ENCODE assay signal across 8 cellular contexts in the genomic region with DNA sequence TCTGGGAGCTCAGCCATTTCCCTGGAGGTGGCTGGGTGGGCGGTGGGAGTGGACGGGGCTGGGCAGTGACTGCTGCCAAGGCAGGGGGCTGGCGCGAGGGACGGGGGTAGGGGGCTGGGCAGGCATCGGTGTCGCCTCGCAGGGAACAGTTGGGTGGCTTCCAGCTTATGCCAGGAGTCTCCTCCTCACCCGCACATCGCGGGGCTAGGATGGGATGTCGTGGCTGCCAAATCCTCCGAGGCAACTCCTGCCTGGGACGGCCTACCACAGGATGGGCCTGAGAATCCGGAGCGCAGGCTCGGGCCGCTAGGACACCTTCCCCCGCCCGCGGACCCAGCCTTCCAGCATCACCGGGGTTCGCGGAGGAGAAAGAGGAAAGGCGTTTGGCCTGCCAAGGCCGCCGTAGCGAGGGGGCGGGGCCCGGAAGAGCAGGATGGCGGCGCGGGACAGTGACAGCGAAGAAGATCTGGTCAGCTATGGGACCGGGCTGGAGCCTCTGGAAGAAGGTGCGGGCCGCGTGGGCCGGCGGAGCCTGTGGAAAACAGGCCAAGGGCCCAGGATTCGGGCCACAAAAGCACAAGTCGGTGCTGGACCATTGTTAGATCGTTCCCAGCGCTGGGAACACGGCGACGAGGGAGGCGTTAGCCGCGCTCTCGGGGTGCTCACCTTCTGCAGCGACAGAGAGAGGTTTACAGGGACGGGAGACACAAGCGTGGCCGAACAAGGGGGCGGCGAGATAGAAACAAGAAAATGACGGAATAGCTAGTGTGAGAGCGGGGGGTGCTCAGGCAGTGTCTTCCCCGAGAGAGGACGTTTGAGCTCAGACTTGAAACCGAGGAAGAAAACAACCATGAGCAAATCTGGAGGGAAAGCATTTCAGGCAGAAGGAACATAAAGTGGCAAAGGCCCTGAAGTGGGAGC. TPM values are rescaled to one million over a fixed set of nuclear protein-coding genes. Genes with fewer than 3 reads are reported as not detected.
DNase-seq lines count a peak whose midpoint lies in the region; ATAC-seq and TF ChIP-seq lines count a peak whose summit lies in the region.

A gene with protein sequence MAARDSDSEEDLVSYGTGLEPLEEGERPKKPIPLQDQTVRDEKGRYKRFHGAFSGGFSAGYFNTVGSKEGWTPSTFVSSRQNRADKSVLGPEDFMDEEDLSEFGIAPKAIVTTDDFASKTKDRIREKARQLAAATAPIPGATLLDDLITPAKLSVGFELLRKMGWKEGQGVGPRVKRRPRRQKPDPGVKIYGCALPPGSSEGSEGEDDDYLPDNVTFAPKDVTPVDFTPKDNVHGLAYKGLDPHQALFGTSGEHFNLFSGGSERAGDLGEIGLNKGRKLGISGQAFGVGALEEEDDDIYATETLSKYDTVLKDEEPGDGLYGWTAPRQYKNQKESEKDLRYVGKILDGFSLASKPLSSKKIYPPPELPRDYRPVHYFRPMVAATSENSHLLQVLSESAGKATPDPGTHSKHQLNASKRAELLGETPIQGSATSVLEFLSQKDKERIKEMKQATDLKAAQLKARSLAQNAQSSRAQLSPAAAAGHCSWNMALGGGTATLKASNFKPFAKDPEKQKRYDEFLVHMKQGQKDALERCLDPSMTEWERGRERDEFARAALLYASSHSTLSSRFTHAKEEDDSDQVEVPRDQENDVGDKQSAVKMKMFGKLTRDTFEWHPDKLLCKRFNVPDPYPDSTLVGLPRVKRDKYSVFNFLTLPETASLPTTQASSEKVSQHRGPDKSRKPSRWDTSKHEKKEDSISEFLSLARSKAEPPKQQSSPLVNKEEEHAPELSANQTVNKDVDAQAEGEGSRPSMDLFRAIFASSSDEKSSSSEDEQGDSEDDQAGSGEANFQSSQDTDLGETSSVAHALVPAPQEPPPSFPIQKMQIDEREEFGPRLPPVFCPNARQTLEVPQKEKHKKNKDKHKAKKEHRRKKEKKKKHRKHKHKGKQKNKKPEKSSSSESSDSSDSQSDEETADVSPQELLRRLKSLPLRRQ (plus strand): TSS at position 421 of the 921 bp plus-strand sequence. CDS start 13 bp downstream, at position 434.

- peak within 1 kb of the TSS; percentile 94 for H3K4me3 Mint-ChIP-seq in neural progenitor cell

- H3K27me3 ChIP-seq in SJCRH30 (no peaks in the 10 kb centered on the region), foreskin keratinocyte (no peaks in the 10 kb centered on the region), neural progenitor cell (no peaks in the 10 kb centered on the region), stomach smooth muscle (ENCODE audit: control insufficient read depth in 1 of 2, insufficient read depth in 2 of 2, low read length in 2 of 2) (no peaks in the 10 kb centered on the region)

- no peak for TF ChIP-seq CTCF in foreskin keratinocyte (conservative IDR thresholded peaks at IDR 0.05)
- no peak for TF ChIP-seq CTCF in neural progenitor cell (IDR thresholded peaks at IDR 0.05)

- H3K4me3 ChIP-seq in SJCRH30 (peak within 1 kb of the TSS; percentile 95), neural progenitor cell (peak within 1 kb of the TSS; percentile 88), stomach smooth muscle (ENCODE audit: low read length in 2 of 2) (peak within 1 kb of the TSS; percentile 79 to 100)

- H3K79me2 ChIP-seq in neural progenitor cell (ENCODE audit: low read depth): peaks cover 13% of the 10 kb centered on the region

- H3K9ac ChIP-seq in neural progenitor cell (peak within 1 kb of the TSS; percentile 73), stomach smooth muscle (ENCODE audit: low read length in 2 of 2) (peak within 1 kb of the TSS; percentile 85 to 93)

- DNase-seq in EL (peak; percentile 87), GOT3 (lab: John Stamatoyannopoulos, UW) (peak; percentile 70), LoVo (ENCODE audit: low spot score) (peak; percentile 86), SJCRH30 (peak; percentile 95), activated gamma-delta T cell treated with Interleukin-2 at 50 U/mL for 16 hours (peak; percentile 80), foreskin keratinocyte (peak in 1 of 2 donors; percentile 58), neural progenitor cell (ENCODE audit: low spot score) (peak; percentile 95)

- peak within 1 kb of the TSS; percentile 94 for H2AFZ ChIP-seq in neural progenitor cell (replicated peaks)

- peaks cover 26% of the 10 kb centered on the region for H3K4me1 ChIP-seq in SJCRH30
- peaks cover 5% of the 10 kb centered on the region for H3K4me1 ChIP-seq in foreskin keratinocyte
- no peaks in the 10 kb centered on the region for H3K4me1 ChIP-seq in neural progenitor cell
- peaks cover 15% of the 10 kb centered on the region for H3K4me1 ChIP-seq in stomach smooth muscle (ENCODE audit: control insufficient read depth, insufficient read depth, low read length)

- H3K4me1 Mint-ChIP-seq in neural progenitor cell: peaks cover 19% of the 10 kb centered on the region

- H3K27ac ChIP-seq in SJCRH30 (peak within 1 kb of the TSS; percentile 48), foreskin keratinocyte (peak within 1 kb of the TSS; percentile 77), neural progenitor cell (no peak within 1 kb of the TSS), stomach smooth muscle (ENCODE audit: low read length) (peak within 1 kb of the TSS; percentile 66)

- no peaks in the 10 kb centered on the region for H3K9me3 Mint-ChIP-seq in neural progenitor cell

- H3K36me3 Mint-ChIP-seq in neural progenitor cell: no peaks in the 10 kb centered on the region

- no peaks in the 10 kb centered on the region for H3K36me3 ChIP-seq in SJCRH30
- H3K36me3 ChIP-seq in neural progenitor cell: no peaks in the 10 kb centered on the region
- no peaks in the 10 kb centered on the region for H3K36me3 ChIP-seq in stomach smooth muscle (ENCODE audit: control insufficient read depth in 2 of 2, insufficient read depth in 2 of 2, low read length in 2 of 2)

- peak within 1 kb of the TSS; percentile 1 for H3K27ac Mint-ChIP-seq in neural progenitor cell

- H3K4me2 ChIP-seq in neural progenitor cell: peak within 1 kb of the TSS; percentile 88

- H3K27me3 Mint-ChIP-seq in neural progenitor cell (ENCODE audit: insufficient read depth, low read depth): no peaks in the 10 kb centered on the region

- H3F3A ChIP-seq in neural progenitor cell (ENCODE audit: low read depth): no peaks in the 10 kb centered on the region

- no peaks in the 10 kb centered on the region for H4K20me1 ChIP-seq in neural progenitor cell (ENCODE audit: low read depth)

- H3K9me3 ChIP-seq in SJCRH30 (replicated peaks) (no peaks in the 10 kb centered on the region), neural progenitor cell (ENCODE audit: low read depth) (no peaks in the 10 kb centered on the region), stomach smooth muscle (ENCODE audit: control insufficient read depth in 2 of 2, low read length in 2 of 2) (no peaks in the 10 kb centered on the region)

- ATAC-seq in foreskin keratinocyte: peak; percentile 74

RNA-seq across cellular contexts. Expression of the gene that starts here (rescaled TPM):
- 12.6 and 12.7 TPM in 2 replicates for total RNA-seq in SJCRH30 (2014; rRNA removed; shearing (Covaris generic))
- total RNA-seq in foreskin keratinocyte: 6.9 and 7.6 TPM in 2 replicates
- polyA plus RNA-seq in foreskin keratinocyte: 3.9 and 4.1 TPM in 2 replicates
- total RNA-seq in neural progenitor cell (ENCODE audit: low replicate concordance): 6.4 and 7.0 TPM in 2 replicates
